8 cellular contexts compared by ENCODE assay signal in genomic region chr12:26777236-26777635, GRCh38.
"Had no signal": no experiment of that assay in that cellular context is flagged by ENCODE, and none has a peak within 500 bp of the region (broad histone marks: within the 10 kb centered on the region; RNA-seq: fewer than 3 reads in every experiment).

No MANE protein-coding gene starts in this region.

- H3K4me1 ChIP-seq: HAP-1 had no signal

- H3K4me2 ChIP-seq: GM23338 had no signal

- H3K27ac Mint-ChIP-seq: GM23338, H9, HFFc6 had no signal

- DNase-seq: GM23248, GOT3, H7, H9, HCEC 1CT, HFFc6 had no signal

- H3K9me3 ChIP-seq: HAP-1 had no signal

- H3K9ac ChIP-seq: GM23248 had no signal

- H3K4me3 Mint-ChIP-seq: GM23338, H9, HFFc6 had no signal

- H2AFZ ChIP-seq: GM23248, GM23338 had no signal

- H3K36me3 ChIP-seq: HAP-1 had no signal

- H3K4me3 ChIP-seq: GM23248, GM23338, HAP-1 had no signal

- H3K27ac ChIP-seq: GM23248 had no signal
